ENCODE assay signal across 22 cellular contexts in genomic region chr7:126689037-126689436, GRCh38.
A peak's percentile ranks its signal among the peaks of the same experiment; 100 is the strongest.
DNase-seq lines count a peak whose midpoint lies in the region; ATAC-seq and TF ChIP-seq lines count a peak whose summit lies in the region.
"Had no signal": no experiment of that assay in that cellular context is flagged by ENCODE, and none has a peak within 500 bp of the region (broad histone marks: within the 10 kb centered on the region; RNA-seq: fewer than 3 reads in every experiment).

No MANE protein-coding gene starts in this region.

- H3K27me3 Mint-ChIP-seq in H9 (ENCODE audit: low read depth), result no peaks in the 10 kb centered on the region
- H3K27me3 Mint-ChIP-seq: activated B cell treated with CpG ODN at 0.5 μM for 24 hours had no signal

- H3K27me3 ChIP-seq in mesendoderm (ENCODE audit: insufficient read depth, low read length, poor library complexity) (no peaks in the 10 kb centered on the region), H9 (ENCODE audit: insufficient read depth, low read length) (no peaks in the 10 kb centered on the region)
- H3K27me3 ChIP-seq: heart left ventricle had no signal

- H3K23me2 ChIP-seq in H9 (ENCODE audit: insufficient read length, low read depth, low read length, poor library complexity, severe bottlenecking), result no peaks in the 10 kb centered on the region

- no peaks in the 10 kb centered on the region for H3K36me3 ChIP-seq in mesendoderm (ENCODE audit: control insufficient read depth, insufficient read depth, low read length)
- H3K36me3 ChIP-seq: heart left ventricle, thoracic aorta had no signal

- H3K79me2 ChIP-seq in mesendoderm (ENCODE audit: control insufficient read depth, insufficient read depth, low read length), result no peaks in the 10 kb centered on the region
- H3K79me2 ChIP-seq in H9 (ENCODE audit: insufficient read depth, low read length), result no peaks in the 10 kb centered on the region

- DNase-seq in EH (ENCODE audit: low read depth) (peak; percentile 50), LHCN-M2 (ENCODE audit: low read depth) (peak; percentile 33), astrocyte of the spinal cord (ENCODE audit: low read depth, low spot score) (peak; percentile 82), mesendoderm (peak; percentile 69), activated gamma-delta T cell (lab: John Stamatoyannopoulos, UW) (no peak), NCI-H2107 (lab: John Stamatoyannopoulos, UW) (no peak), H9 (no peak)
- DNase-seq: activated B cell treated with CpG ODN at 0.5 μM for 24 hours; activated CD4-positive, alpha-beta memory T cell treated with anti-CD3 and anti-CD28 coated beads for 36 hours; activated effector memory CD4-positive, alpha-beta T cell treated with Interleukin-2 at 50 U/mL for 16 hours; GDM1; heart left ventricle; left ventricle myocardium superior; mucosa of descending colon; NCI-H1417; NCI-H2171; NCI-H526; stimulated activated CD4-positive, alpha-beta T cell treated with anti-CD3 and anti-CD28 coated beads, Interleukin-4, amount 100 ng/mL, for 24 hours; stimulated activated naive CD4-positive, alpha-beta T cell treated with Interleukin-2 at 50 U/mL for 16 hours had no signal

- no peak overlapping the region for H3K4me3 ChIP-seq in astrocyte of the spinal cord (ENCODE audit: low read depth, low read length)
- H3K4me3 ChIP-seq in mesendoderm (ENCODE audit: low read length), result no peak overlapping the region
- H3K4me3 ChIP-seq: heart left ventricle, mucosa of descending colon, thoracic aorta had no signal

- no peak overlapping the region for H3K4me3 Mint-ChIP-seq in H9
- H3K4me3 Mint-ChIP-seq: activated B cell treated with CpG ODN at 0.5 μM for 24 hours; activated CD4-positive, alpha-beta memory T cell treated with anti-CD3 and anti-CD28 coated beads for 36 hours; dendritic cell treated with granulocyte-macrophage colony-stimulating factor and Interleukin-4, amounts not matched to agents 40 ng/mL and 50 ng/mL, for 4 days had no signal

- no peaks in the 10 kb centered on the region for H3K9me3 ChIP-seq in H9 (ENCODE audit: control insufficient read depth, low read depth, low read length)
- H3K9me3 ChIP-seq: mucosa of descending colon, thoracic aorta had no signal

- H2BK15ac ChIP-seq in mesendoderm (replicated peaks; ENCODE audit: low read depth) (no peak overlapping the region), H9 (ENCODE audit: low read depth, low read length) (no peak overlapping the region)

- H3K18ac ChIP-seq in mesendoderm (ENCODE audit: low read length), result no peak overlapping the region
- no peak overlapping the region for H3K18ac ChIP-seq in H9 (ENCODE audit: insufficient read length, low read depth, low read length)

- H3K56ac ChIP-seq in mesendoderm (ENCODE audit: low read length), result no peak overlapping the region
- no peak overlapping the region for H3K56ac ChIP-seq in H9 (ENCODE audit: insufficient read length, low read depth, low read length)

- peaks cover 2 to 15% (median 2%) of the 10 kb centered on the region in 3 experiments for H3K36me3 Mint-ChIP-seq in H9 (ENCODE audit: insufficient read depth in 1 of 3, low read depth in 3 of 3)
- H3K36me3 Mint-ChIP-seq: activated CD4-positive, alpha-beta memory T cell treated with anti-CD3 and anti-CD28 coated beads for 36 hours had no signal

- no peak overlapping the region for H2BK12ac ChIP-seq in H9 (ENCODE audit: insufficient read length, low read depth, low read length)

- H4K5ac ChIP-seq in mesendoderm (ENCODE audit: low read length) (no peak overlapping the region), H9 (ENCODE audit: insufficient read length, low read depth, low read length) (no peak overlapping the region)

- H3K4me1 ChIP-seq in mesendoderm (ENCODE audit: control insufficient read depth, low read depth, low read length), result no peaks in the 10 kb centered on the region
- no peaks in the 10 kb centered on the region for H3K4me1 ChIP-seq in H9 (ENCODE audit: insufficient read depth, low read length)
- H3K4me1 ChIP-seq: heart left ventricle had no signal

- H3K9me3 Mint-ChIP-seq in H9, result peaks cover 6 to 12% of the 10 kb centered on the region in 2 experiments; a peak in 4 of 5 replicates
- H3K9me3 Mint-ChIP-seq: activated B cell treated with CpG ODN at 0.5 μM for 24 hours; activated CD4-positive, alpha-beta memory T cell treated with anti-CD3 and anti-CD28 coated beads for 36 hours had no signal

- H4K20me1 ChIP-seq in H9 (ENCODE audit: control insufficient read depth, insufficient read depth, insufficient read length), result no peaks in the 10 kb centered on the region

- no peak overlapping the region for H3T11ph ChIP-seq in H9 (ENCODE audit: low read length)

- no peak overlapping the region for H4K91ac ChIP-seq in H9 (ENCODE audit: insufficient read length, low read depth, low read length)

- in situ Hi-C loops in astrocyte of the spinal cord (cut with HindIII; ENCODE audit: low sequenced_read_pairs), result no loop called here

- H3K23ac ChIP-seq in mesendoderm (ENCODE audit: low read length) (no peak overlapping the region), H9 (ENCODE audit: insufficient read length, low read depth, low read length) (no peak overlapping the region)

- H3K79me1 ChIP-seq in mesendoderm (ENCODE audit: low read length) (no peaks in the 10 kb centered on the region), H9 (ENCODE audit: insufficient read depth, low read depth, low read length, poor library complexity, severe bottlenecking) (no peaks in the 10 kb centered on the region)

- H3K4me2 ChIP-seq in mesendoderm (ENCODE audit: low read length), result no peak overlapping the region
- H3K4me2 ChIP-seq in H9 (ENCODE audit: insufficient read depth, insufficient read length, low read length), result no peak overlapping the region

- H3K27ac ChIP-seq in mesendoderm (ENCODE audit: low read depth, low read length), result no peak overlapping the region
- H3K27ac ChIP-seq in H9 (ENCODE audit: insufficient read length, low read depth, low read length), result no peak overlapping the region
- H3K27ac ChIP-seq: heart left ventricle, thoracic aorta had no signal

- no peak overlapping the region for H2BK20ac ChIP-seq in H9 (ENCODE audit: low read depth, low read length, poor library complexity, severe bottlenecking)

- TF ChIP-seq CTCF in astrocyte of the spinal cord (IDR thresholded peaks at IDR 0.05; ENCODE audit: low read depth, low read length) (no peak), H9 (conservative IDR thresholded peaks at IDR 0.05) (no peak)

- no peak overlapping the region for H3K9ac ChIP-seq in mesendoderm (ENCODE audit: low read length)
- no peak overlapping the region for H3K9ac ChIP-seq in H9 (ENCODE audit: extremely low read depth, insufficient read length, low read length)

- H2AFZ ChIP-seq in H9 (ENCODE audit: low read length), result no peak overlapping the region

- H2BK120ac ChIP-seq in mesendoderm (ENCODE audit: low read depth, low read length) (no peak overlapping the region), H9 (ENCODE audit: low read depth, low read length, poor library complexity, severe bottlenecking) (no peak overlapping the region)

- ATAC-seq in HG02938 (IDR thresholded peaks at IDR 0.05; ENCODE audit: unreplicated experiment), result no peak
- ATAC-seq: heart left ventricle, left ventricle myocardium superior, mucosa of descending colon had no signal

- H3K4ac ChIP-seq in mesendoderm (ENCODE audit: low read depth, low read length) (no peak overlapping the region), H9 (ENCODE audit: low read depth, low read length) (no peak overlapping the region)

- no peak overlapping the region for H3K14ac ChIP-seq in H9 (ENCODE audit: insufficient read depth, low read length)

- H2AK5ac ChIP-seq in mesendoderm (ENCODE audit: low read length) (no peak overlapping the region), H9 (ENCODE audit: insufficient read length, low read length) (no peak overlapping the region)

- no CpG with 5 or more reads among the region's 1 CpG for WGBS in mesendoderm (ENCODE audit: extremely low coverage, insufficient coverage, low lambda C conversion rate)
- WGBS in H9 (ENCODE audit: extremely low coverage, insufficient read length, low lambda C conversion rate), result no CpG with 5 or more reads among the region's 1 CpG

- no peak overlapping the region for H2BK5ac ChIP-seq in mesendoderm (ENCODE audit: low read length)
- no peak overlapping the region for H2BK5ac ChIP-seq in H9 (ENCODE audit: insufficient read length, low read length)

- no peak overlapping the region; a peak in 1 of 7 replicates for H3K27ac Mint-ChIP-seq in H9
- H3K27ac Mint-ChIP-seq: activated B cell treated with CpG ODN at 0.5 μM for 24 hours; activated CD4-positive, alpha-beta memory T cell treated with anti-CD3 and anti-CD28 coated beads for 36 hours; dendritic cell treated with granulocyte-macrophage colony-stimulating factor and Interleukin-4, amounts not matched to agents 40 ng/mL and 50 ng/mL, for 4 days had no signal

- H4K8ac ChIP-seq in mesendoderm (ENCODE audit: low read depth, low read length) (no peak overlapping the region), H9 (replicated peaks; ENCODE audit: insufficient read length, low read depth, low read length) (no peak overlapping the region)

- peaks cover 19 to 30% of the 10 kb centered on the region in 2 experiments for H3K4me1 Mint-ChIP-seq in H9
- H3K4me1 Mint-ChIP-seq: activated B cell treated with CpG ODN at 0.5 μM for 24 hours had no signal

Comparison
In these comparisons a context has a peak if more than half of its experiments do, and no peak if none do; other contexts are left out.
1. DNase-seq: peak in EH (single experiment), LHCN-M2 (single experiment), astrocyte of the spinal cord (single experiment) and mesendoderm (single experiment); none in activated gamma-delta T cell (single experiment), NCI-H2107 (single experiment) and H9 (single experiment).